In the genomic region with DNA sequence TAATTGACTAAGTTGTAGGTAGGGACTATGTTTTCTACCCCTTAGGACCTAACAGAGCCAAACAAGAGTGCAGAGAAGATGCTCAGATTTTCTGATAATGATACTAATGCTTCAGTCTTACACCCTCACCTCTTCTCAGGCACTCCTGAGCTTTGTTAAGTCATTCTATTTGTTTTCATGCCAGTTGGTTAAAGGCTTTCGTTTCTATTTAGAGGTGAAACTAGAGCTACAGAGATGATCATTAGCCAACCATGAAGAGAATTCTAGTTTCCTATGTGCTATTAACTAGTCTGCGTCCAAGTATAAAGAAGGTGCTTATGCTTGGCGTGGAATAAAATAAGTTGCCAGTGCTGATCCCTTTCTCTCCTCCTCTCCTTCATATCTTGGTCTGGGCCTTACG, we compare ENCODE assay signal across 11 cellular contexts. TPM values are rescaled to one million over a fixed set of nuclear protein-coding genes. Genes with fewer than 3 reads are reported as not detected.
DNase-seq lines count a peak whose midpoint lies in the region; ATAC-seq and TF ChIP-seq lines count a peak whose summit lies in the region.
"Had no signal": no experiment of that assay in that cellular context is flagged by ENCODE, and none has a peak within 500 bp of the region (broad histone marks: within the 10 kb centered on the region; RNA-seq: fewer than 3 reads in every experiment).

No MANE protein-coding gene starts in this region.

- H3K4me3 ChIP-seq in psoas muscle, result no peak overlapping the region

- no peak for TF ChIP-seq CTCF in psoas muscle (IDR thresholded peaks at IDR 0.05)

- ATAC-seq in GM18907 (IDR thresholded peaks at IDR 0.05; ENCODE audit: unreplicated experiment) (peak; percentile 85), GM21576 (IDR thresholded peaks at IDR 0.05; ENCODE audit: unreplicated experiment) (peak; percentile 90), HG03108 (IDR thresholded peaks at IDR 0.05; ENCODE audit: unreplicated experiment) (peak; percentile 90), psoas muscle (peak; percentile 51 to 82 (median 68)), left ventricle myocardium superior (no peak)
- no peak for ATAC-seq in stimulated activated naive CD8-positive, alpha-beta T cell treated with anti-CD3 and anti-CD28 coated beads, Interleukin-15, Interleukin-2, amounts not matched to agents 100 U/mL and 50 U/mL, for 24 hours
- ATAC-seq: stimulated activated effector memory CD8-positive, alpha-beta T cell treated with anti-CD3 and anti-CD28 coated beads, Interleukin-12 subunit alpha, Interleukin-12 subunit beta, amount 100 ng/mL, for 72 hours had no signal

- no peak for DNase-seq in psoas muscle
- DNase-seq in DMS 273 treated with DMSO at 0.1 percent for 48 hours (lab: John Stamatoyannopoulos, UW), result no peak
- no peak for DNase-seq in stimulated activated naive CD8-positive, alpha-beta T cell treated with anti-CD3 and anti-CD28 coated beads, Interleukin-15, Interleukin-2, amounts not matched to agents 100 U/mL and 50 U/mL, for 24 hours
- no peak for DNase-seq in left ventricle myocardium superior
- no peak for DNase-seq in RKO (ENCODE audit: low spot score)
- DNase-seq: activated gamma-delta T cell, NCI-H526 treated with DMSO at 0.1 percent for 48 hours had no signal

- WGBS in psoas muscle, 3 donors, result 22 to 47% (median 35%) methylated on average over 4 of the region's 4 CpGs

- peak overlapping the region; percentile 79 for H3K27ac ChIP-seq in psoas muscle

- H3K4me1 ChIP-seq in psoas muscle, result peaks cover 25% of the 10 kb centered on the region

- no peaks in the 10 kb centered on the region for H3K36me3 ChIP-seq in psoas muscle (ENCODE audit: insufficient read depth in 1 of 2, low read depth in 1 of 2)

- H3K27me3 ChIP-seq in psoas muscle (ENCODE audit: insufficient read depth in 3 of 3, low read length in 2 of 3), result no peaks in the 10 kb centered on the region

- intact Hi-C loops in psoas muscle (cut with DNase I) (no loop called here), left ventricle myocardium superior (cut with micrococcal nuclease) (no loop called here)

- H3K9me3 ChIP-seq in psoas muscle, result no peaks in the 10 kb centered on the region

RNA-seq across cellular contexts. Expression of gene PYGL, which starts 34.6 kb away (rescaled TPM):
- total RNA-seq in psoas muscle, result 10 to 100 TPM in 3 of 4 donors, 1 to 10 TPM in 1; 7.6 to 24.7 (median 18.8) TPM
- 1 to 10 TPM; 2.3 to 5.5 (median 3.6) TPM for polyA plus RNA-seq in psoas muscle
- total RNA-seq in left ventricle myocardium superior, result 6.6 TPM

Comparison
In these comparisons a context has a peak if more than half of its experiments do, and no peak if none do; other contexts are left out.
1. ATAC-seq: peak in GM18907 (single experiment), GM21576 (single experiment), HG03108 (single experiment) and psoas muscle (4 of 4); none in stimulated activated naive CD8-positive, alpha-beta T cell treated with anti-CD3 and anti-CD28 coated beads, Interleukin-15, Interleukin-2, amounts not matched to agents 100 U/mL and 50 U/mL, for 24 hours (single experiment) and left ventricle myocardium superior (single experiment).